26 cellular contexts compared by ENCODE assay signal in the genomic region with DNA sequence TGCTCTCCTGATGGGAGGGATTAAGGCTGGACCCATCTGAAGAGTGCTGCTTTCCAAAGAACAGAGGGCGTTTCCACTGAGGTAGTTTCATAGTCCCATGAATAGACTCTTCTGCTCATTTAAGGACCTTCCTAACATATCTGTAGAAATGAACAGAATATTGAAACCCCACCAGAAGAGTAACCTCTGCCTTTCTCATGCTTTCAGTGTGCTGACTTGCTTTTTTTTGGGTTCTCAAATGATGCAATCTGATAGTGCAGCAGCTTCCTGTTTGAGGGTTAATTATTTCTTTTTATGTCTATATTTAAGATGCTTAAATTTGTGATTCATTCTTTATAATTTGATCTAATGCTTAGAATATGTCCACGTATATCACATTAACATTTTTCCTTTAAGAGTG.
DNase-seq lines count a peak whose midpoint lies in the region; ATAC-seq and TF ChIP-seq lines count a peak whose summit lies in the region.
"Had no signal": no experiment of that assay in that cellular context is flagged by ENCODE, and none has a peak within 500 bp of the region (broad histone marks: within the 10 kb centered on the region; RNA-seq: fewer than 3 reads in every experiment).

No MANE protein-coding gene starts in this region.

- CTCF ChIA-PET in CD4-positive, alpha-beta memory T cell (lab: Charles Lee; ENCODE audit: partially characterized antibody), result interaction anchor here (0.9 to 1.4 kb wide), 6 partner anchors 12 to 308 kb away, joined by 3 to 5 read pairs (median 3); no protein-coding TSS in a partner anchor

- TF ChIP-seq POLR2A in adrenal gland (IDR thresholded peaks at IDR 0.05), result no peak

- peaks cover 0 to 2% (median 0%) of the 10 kb centered on the region in 8 donors for H3K9me3 Mint-ChIP-seq in CD4-positive, alpha-beta memory T cell
- H3K9me3 Mint-ChIP-seq in osteocyte (ENCODE audit: unreplicated experiment), result peaks cover 4% of the 10 kb centered on the region
- H3K9me3 Mint-ChIP-seq: GM23338 had no signal

- peak overlapping the region; percentile 86 to 96 (median 92) for H3K4me3 Mint-ChIP-seq in CD4-positive, alpha-beta memory T cell
- H3K4me3 Mint-ChIP-seq in T-helper 17 cell (peak overlapping the region; percentile 91), osteocyte (ENCODE audit: unreplicated experiment) (no peak overlapping the region)
- H3K4me3 Mint-ChIP-seq: GM23338 had no signal

- H3K4me1 Mint-ChIP-seq in CD4-positive, alpha-beta memory T cell, result peaks cover 32 to 58% (median 43%) of the 10 kb centered on the region in 4 donors
- H3K4me1 Mint-ChIP-seq in T-helper 17 cell (peaks cover 39% of the 10 kb centered on the region), osteocyte (ENCODE audit: unreplicated experiment) (no peaks in the 10 kb centered on the region)
- H3K4me1 Mint-ChIP-seq: GM23338 had no signal

- intact Hi-C loops in CD4-positive, alpha-beta memory T cell (cut with micrococcal nuclease), result loop anchor here (1.0 to 5.0 kb wide), 4 partner anchors 46 to 196 kb away; no protein-coding TSS in a partner anchor
- intact Hi-C loops in tibial artery (cut with DNase I; ENCODE audit: low total_unique reads) (no loop called here), adrenal gland (cut with DNase I) (no loop called here)

- H3K27me3 ChIP-seq in CD4-positive, alpha-beta memory T cell (ENCODE audit: insufficient read depth, low read length), result no peaks in the 10 kb centered on the region
- H3K27me3 ChIP-seq in tibial artery, result peaks cover 0 to 6% of the 10 kb centered on the region in 2 donors
- no peaks in the 10 kb centered on the region for H3K27me3 ChIP-seq in adrenal gland
- H3K27me3 ChIP-seq: BE2C, pancreas, right atrium auricular region had no signal

- H3K27me3 Mint-ChIP-seq in CD4-positive, alpha-beta memory T cell, result peaks cover 0 to 1% of the 10 kb centered on the region in 2 donors
- peaks cover 9% of the 10 kb centered on the region for H3K27me3 Mint-ChIP-seq in T-helper 17 cell
- no peaks in the 10 kb centered on the region for H3K27me3 Mint-ChIP-seq in osteocyte (ENCODE audit: unreplicated experiment)

- peak overlapping the region; percentile 6 to 53 for H3K4me3 ChIP-seq in CD4-positive, alpha-beta memory T cell (ENCODE audit: low read length in 2 of 2)
- H3K4me3 ChIP-seq in tibial artery (no peak overlapping the region), adrenal gland (no peak overlapping the region)
- H3K4me3 ChIP-seq: GM23338, pancreas, PC-9, right atrium auricular region, stomach had no signal

- DNase-seq in activated CD4-positive, CD25-positive, alpha-beta regulatory T cell treated with anti-CD3 and anti-CD28 coated beads, Interleukin-2, amount 50 U/mL, for 72 hours, result no peak
- no peak for DNase-seq in CD4-positive, alpha-beta memory T cell
- no peak for DNase-seq in T-helper 17 cell
- peak; percentile 6 for DNase-seq in central memory CD4-positive, alpha-beta T cell
- no peak for DNase-seq in osteocyte (ENCODE audit: extremely low spot score, unreplicated experiment)
- DNase-seq in tibial artery, result no peak
- DNase-seq in adrenal gland, result no peak
- DNase-seq: anterior cingulate cortex, BE2C, EL, head of caudate nucleus, left colon, mesenchymal stem cell, NCI-H1105, NCI-H2029 treated with DMSO at 0.1 percent for 48 hours, NCI-H226, NCI-H82, pancreas, PC-9, SHP77, spleen, stomach, trophoblast cell had no signal

- peak; percentile 45 to 56 for ATAC-seq in activated CD4-positive, CD25-positive, alpha-beta regulatory T cell treated with anti-CD3 and anti-CD28 coated beads, Interleukin-2, amount 50 U/mL, for 24 hours
- ATAC-seq in T-helper 17 cell, result peak; percentile 32
- ATAC-seq: GM23338, left colon, pancreas had no signal

- H3K27ac Mint-ChIP-seq in CD4-positive, alpha-beta memory T cell, result peak overlapping the region; percentile 91 to 98 (median 96)
- H3K27ac Mint-ChIP-seq in T-helper 17 cell (peak overlapping the region; percentile 99), osteocyte (ENCODE audit: unreplicated experiment) (no peak overlapping the region)
- H3K27ac Mint-ChIP-seq: GM23338 had no signal

- POLR2A ChIA-PET in CD4-positive, alpha-beta memory T cell (lab: Charles Lee; ENCODE audit: partially characterized antibody), result interaction anchor here (0.6 to 3.7 kb wide), 17 partner anchors 8 to 579 kb away, joined by 3 to 45 read pairs (median 4); a partner anchor contains a TSS

- H3K36me3 ChIP-seq in CD4-positive, alpha-beta memory T cell (ENCODE audit: insufficient read depth, low read length), result no peaks in the 10 kb centered on the region
- H3K36me3 ChIP-seq in tibial artery (no peaks in the 10 kb centered on the region), adrenal gland (replicated peaks in 1 of 2) (no peaks in the 10 kb centered on the region)
- H3K36me3 ChIP-seq: BE2C, pancreas, right atrium auricular region, spleen, stomach had no signal

- H3K27ac ChIP-seq in CD4-positive, alpha-beta memory T cell (ENCODE audit: low read depth, low read length), result peak overlapping the region; percentile 68
- H3K27ac ChIP-seq in tibial artery, result no peak overlapping the region
- H3K27ac ChIP-seq in adrenal gland, result no peak overlapping the region
- H3K27ac ChIP-seq: pancreas, PC-9, right atrium auricular region, stomach had no signal

- 70 to 81% (median 74%) methylated on average over 2 of the region's 2 CpGs for WGBS in adrenal gland, 4 donors

- H3K9me3 ChIP-seq in CD4-positive, alpha-beta memory T cell (ENCODE audit: control insufficient read depth in 1 of 2, low read length in 2 of 2), result no peaks in the 10 kb centered on the region
- H3K9me3 ChIP-seq in T-helper 17 cell (ENCODE audit: control insufficient read depth, low read length, poor library complexity, severe bottlenecking) (no peaks in the 10 kb centered on the region), tibial artery (no peaks in the 10 kb centered on the region), adrenal gland (replicated peaks in 1 of 3) (no peaks in the 10 kb centered on the region)
- H3K9me3 ChIP-seq: BE2C, pancreas, right atrium auricular region, spleen, stomach had no signal

- no peaks in the 10 kb centered on the region for H3K36me3 Mint-ChIP-seq in CD4-positive, alpha-beta memory T cell
- no peaks in the 10 kb centered on the region for H3K36me3 Mint-ChIP-seq in T-helper 17 cell (ENCODE audit: low read depth)
- no peaks in the 10 kb centered on the region for H3K36me3 Mint-ChIP-seq in osteocyte (ENCODE audit: unreplicated experiment)

- peaks cover 38% of the 10 kb centered on the region for H3K4me1 ChIP-seq in CD4-positive, alpha-beta memory T cell (ENCODE audit: insufficient read depth, low read length)
- no peaks in the 10 kb centered on the region for H3K4me1 ChIP-seq in tibial artery
- H3K4me1 ChIP-seq in adrenal gland (replicated peaks in 1 of 2), result no peaks in the 10 kb centered on the region
- H3K4me1 ChIP-seq: pancreas, right atrium auricular region, stomach had no signal

- TF ChIP-seq CTCF in osteocyte (IDR thresholded peaks at IDR 0.05) (no peak), tibial artery (IDR thresholded peaks at IDR 0.05) (no peak), adrenal gland (IDR thresholded peaks at IDR 0.05) (no peak)

Comparison
In these comparisons a context has a peak if more than half of its experiments do, and no peak if none do; other contexts are left out.
1. H3K4me3 ChIP-seq: peak in CD4-positive, alpha-beta memory T cell (2 of 2); none in tibial artery (0 of 2) and adrenal gland (0 of 4).